Comparison of ENCODE assay signal across 8 cellular contexts in the genomic region with DNA sequence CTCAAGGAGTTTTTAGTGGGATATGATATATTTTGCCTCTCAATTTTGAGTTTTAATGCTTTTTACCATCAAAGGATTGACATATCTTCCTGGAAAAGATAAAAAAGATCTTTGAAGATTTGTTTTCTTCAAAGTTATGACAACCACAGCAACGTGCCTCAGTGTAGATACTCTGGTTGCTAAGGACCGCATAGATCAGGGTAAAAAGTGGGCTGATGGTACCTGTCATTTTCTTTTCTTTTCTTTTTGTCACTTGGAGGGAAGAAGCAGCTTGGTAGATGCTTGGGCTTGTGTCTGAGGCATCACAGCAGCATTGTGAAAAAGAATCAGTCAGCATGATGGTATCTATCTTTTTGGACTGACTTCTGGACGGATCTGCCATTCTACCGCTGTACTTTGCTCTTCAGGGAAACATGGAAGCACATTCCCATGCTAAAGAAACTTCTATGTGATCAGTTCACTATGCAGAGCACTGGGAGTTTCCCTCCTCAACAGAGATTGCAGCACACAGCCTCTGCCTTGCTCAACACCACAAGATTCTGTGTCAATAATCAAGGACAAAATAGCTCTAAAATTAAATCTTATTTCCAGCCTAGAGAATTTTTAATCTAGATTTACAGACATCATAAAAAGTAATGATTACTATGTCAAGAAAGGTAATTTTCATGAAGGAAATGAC. TPM values are rescaled to one million over a fixed set of nuclear protein-coding genes. Genes with fewer than 3 reads are reported as not detected.
DNase-seq lines count a peak whose midpoint lies in the region; ATAC-seq, FAIRE-seq and TF ChIP-seq lines count a peak whose summit lies in the region.

No MANE protein-coding gene starts in this region.

- H3K9me3 ChIP-seq in SK-N-MC (ENCODE audit: low read depth, low read length) (no peaks in the 10 kb centered on the region), small intestine (ENCODE audit: control insufficient read depth, low read depth) (no peaks in the 10 kb centered on the region), kidney (ENCODE audit: control insufficient read depth in 1 of 2, low read length in 2 of 2) (no peaks in the 10 kb centered on the region)

- H3K36me3 ChIP-seq in SK-N-MC (ENCODE audit: insufficient read depth, low read length) (no peaks in the 10 kb centered on the region), small intestine (ENCODE audit: control insufficient read depth in 2 of 2, insufficient read depth in 2 of 2, low read length in 2 of 2) (no peaks in the 10 kb centered on the region), kidney (ENCODE audit: control insufficient read depth in 1 of 2, insufficient read depth in 2 of 2, low read length in 2 of 2) (no peaks in the 10 kb centered on the region)

- H3K4me3 ChIP-seq in SK-N-MC (no peak overlapping the region), fibroblast of the aortic adventitia (ENCODE audit: low read depth, low read length) (no peak overlapping the region), small intestine (ENCODE audit: low read depth in 1 of 2, low read length in 2 of 2) (no peak overlapping the region), kidney (ENCODE audit: low read length in 2 of 2) (no peak overlapping the region)

- H3K4me1 ChIP-seq in small intestine (ENCODE audit: control insufficient read depth in 2 of 2, insufficient read depth in 1 of 2, low read depth in 1 of 2, low read length in 1 of 2) = peaks cover 4 to 5% of the 10 kb centered on the region in 2 donors
- peaks cover 0 to 2% of the 10 kb centered on the region in 2 donors for H3K4me1 ChIP-seq in kidney (ENCODE audit: control insufficient read depth in 1 of 2, insufficient read depth in 1 of 2, low read depth in 1 of 2, low read length in 2 of 2)

- FAIRE-seq in small intestine (lab: Jason Lieb, UNC) (no peak), kidney (lab: Jason Lieb, UNC) (no peak)

- DNase-seq in SK-N-MC (ENCODE audit: low read depth, low spot score) (no peak), fibroblast of the aortic adventitia (ENCODE audit: low read depth) (peak; percentile 93), small intestine (peak; percentile 87), inferior parietal cortex (ENCODE audit: extremely low spot score) (no peak), A172 (ENCODE audit: low spot score) (no peak), occipital lobe (lab: John Stamatoyannopoulos, UW) (no peak), kidney (no peak)

- H3K27me3 ChIP-seq in small intestine (ENCODE audit: control insufficient read depth in 2 of 2, insufficient read depth in 2 of 2, low read length in 2 of 2) = no peaks in the 10 kb centered on the region

- WGBS in small intestine, 3 donors = 41 to 58% (median 51%) methylated on average over 4 of the region's 4 CpGs

- TF ChIP-seq CTCF in fibroblast of the aortic adventitia (IDR thresholded peaks at IDR 0.05; ENCODE audit: insufficient read depth, low read length) (no peak), kidney (IDR thresholded peaks at IDR 0.05; ENCODE audit: borderline replicate concordance, extremely low read depth, insufficient read depth) (no peak)

- ATAC-seq in GM21390 (IDR thresholded peaks at IDR 0.05; ENCODE audit: unreplicated experiment) = peak; percentile 32

- 0 out of 2 replicates have a peak overlapping the region, but pooled peaks have one; percentile 12 for H3K27ac ChIP-seq in SK-N-MC
- H3K27ac ChIP-seq in small intestine (ENCODE audit: low read depth in 1 of 2, low read length in 1 of 2) = peak overlapping the region in 1 of 2 donors; percentile 30
- H3K27ac ChIP-seq in kidney (ENCODE audit: low read depth in 2 of 2, low read length in 2 of 2) = peak overlapping the region in 1 of 2 donors; percentile 14

- intact Hi-C loops in kidney (cut with DNase I) = no loop called here

- H3K9ac ChIP-seq in SK-N-MC (ENCODE audit: insufficient read length) (no peak overlapping the region), kidney (ENCODE audit: low read length in 2 of 2) (no peak overlapping the region)

RNA-seq across cellular contexts. Expression of a gene that starts 54.8 kb away (rescaled TPM):
- total RNA-seq in fibroblast of the aortic adventitia (ENCODE audit: low replicate concordance) (63.2 and 871 TPM in 2 replicates), occipital lobe (75.5 TPM), kidney (324 TPM)
- polyA plus RNA-seq in small intestine (100 to 1,000 TPM; 127 to 848 (median 239) TPM), kidney (ENCODE audit: insufficient read depth, low read depth, low replicate concordance) (142 TPM)
- total RNA-seq in A172 (2014; rRNA removed; shearing (Covaris generic)) = 161 and 209 TPM in 2 replicates

Comparison
In these comparisons a context has a peak if more than half of its experiments do, and no peak if none do; other contexts are left out.
1. DNase-seq: peak in fibroblast of the aortic adventitia (single experiment) and small intestine (single experiment); none in SK-N-MC (single experiment), inferior parietal cortex (single experiment), A172 (single experiment), occipital lobe (single experiment) and kidney (single experiment).